In the genomic region with DNA sequence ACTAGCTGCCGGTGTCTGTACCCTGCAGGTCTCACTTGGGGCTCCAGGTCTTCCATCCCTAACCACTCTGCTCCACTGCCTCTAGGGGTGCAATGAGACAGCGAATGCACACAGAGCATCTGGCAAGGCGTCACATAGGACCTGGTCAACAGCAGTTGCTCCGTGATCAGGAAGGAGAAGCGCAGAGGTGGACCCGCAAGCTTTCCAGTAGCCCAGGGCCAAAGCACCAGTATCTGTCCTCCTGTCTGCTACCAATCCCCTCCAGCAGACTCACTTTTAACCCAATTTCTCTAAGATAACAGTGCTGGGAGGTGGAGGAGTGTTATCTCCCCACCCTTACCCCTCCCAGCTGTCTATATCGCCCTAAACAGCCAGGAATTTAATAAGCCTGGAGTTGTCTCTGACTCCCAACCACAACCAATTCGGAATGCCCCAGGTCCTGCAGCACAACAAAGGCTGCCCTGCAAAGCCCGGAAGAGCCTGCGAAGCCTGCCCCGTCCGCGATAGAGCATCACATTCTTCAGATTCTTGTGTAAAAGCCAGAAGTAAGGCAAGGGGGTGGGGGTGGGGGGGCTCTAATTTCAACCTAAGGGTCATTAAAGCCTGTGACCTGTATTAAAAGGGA, we compare ENCODE assay signal across 8 cellular contexts. TPM values are rescaled to one million over a fixed set of nuclear protein-coding genes. Genes with fewer than 3 reads are reported as not detected.
DNase-seq lines count a peak whose midpoint lies in the region; ATAC-seq and TF ChIP-seq lines count a peak whose summit lies in the region.

No MANE protein-coding gene starts in this region.

- DNase-seq in RWPE1 (ENCODE audit: low spot score) (peak; percentile 45), mesendoderm (peak; percentile 99), NCI-H2081 (lab: John Stamatoyannopoulos, UW) (no peak), NCI-H510A (lab: John Stamatoyannopoulos, UW) (no peak)
- DNase-seq in NK-92 treated with Interleukin-12 subunit alpha and Interleukin-12 subunit beta, amount 100 ng/mL, for 24 hours (lab: John Stamatoyannopoulos, UW): no peak

- H3K27me3 ChIP-seq in duodenal mucosa (ENCODE audit: control insufficient read depth in 1 of 2, insufficient read depth in 2 of 2, low read length in 2 of 2) (no peaks in the 10 kb centered on the region), mesendoderm (ENCODE audit: insufficient read depth, low read length, poor library complexity) (no peaks in the 10 kb centered on the region)

- no peak overlapping the region for H3K23ac ChIP-seq in mesendoderm (ENCODE audit: low read length)

- peak overlapping the region; percentile 5 for H2BK5ac ChIP-seq in mesendoderm (ENCODE audit: low read length)

- no CpG with 5 or more reads among the region's 13 CpGs for WGBS in mesendoderm (ENCODE audit: extremely low coverage, insufficient coverage, low lambda C conversion rate)

- POLR2A ChIA-PET in RWPE1 (lab: Yijun Ruan, JAX; ENCODE audit: low non-redundant PET): no interaction called here

- no peak for ATAC-seq in HG03439 (IDR thresholded peaks at IDR 0.05; ENCODE audit: unreplicated experiment)

- H3K27ac ChIP-seq in RWPE1: peak overlapping the region; percentile 89
- peak overlapping the region; percentile 81 for H3K27ac ChIP-seq in duodenal mucosa (ENCODE audit: low read depth, low read length)
- peak overlapping the region; percentile 92 for H3K27ac ChIP-seq in mesendoderm (ENCODE audit: low read depth, low read length)

- H3K4me3 ChIP-seq in duodenal mucosa (ENCODE audit: low read depth in 1 of 2, low read length in 2 of 2) (peak overlapping the region; percentile 56 to 70), mesendoderm (ENCODE audit: low read length) (no peak overlapping the region)

- H4K5ac ChIP-seq in mesendoderm (ENCODE audit: low read length): no peak overlapping the region

- no peak overlapping the region for H4K8ac ChIP-seq in mesendoderm (ENCODE audit: low read depth, low read length)

- CTCF ChIA-PET in RWPE1 (lab: Yijun Ruan, JAX): no interaction called here

- no peak for TF ChIP-seq CTCF in RWPE1 (conservative IDR thresholded peaks at IDR 0.05; ENCODE audit: low read depth)

- H3K9me3 ChIP-seq in ES-I3 (ENCODE audit: control insufficient read depth, insufficient read depth, low read length) (no peaks in the 10 kb centered on the region), duodenal mucosa (ENCODE audit: control insufficient read depth in 1 of 2, low read length in 2 of 2) (no peaks in the 10 kb centered on the region)

- no peak overlapping the region for H2BK120ac ChIP-seq in mesendoderm (ENCODE audit: low read depth, low read length)

- peaks cover 21% of the 10 kb centered on the region for H3K79me1 ChIP-seq in mesendoderm (ENCODE audit: low read length)

- peaks cover 91% of the 10 kb centered on the region for H3K79me2 ChIP-seq in mesendoderm (ENCODE audit: control insufficient read depth, insufficient read depth, low read length)

- no peak overlapping the region for H2BK15ac ChIP-seq in mesendoderm (replicated peaks; ENCODE audit: low read depth)

- peak overlapping the region; percentile 21 for H3K18ac ChIP-seq in mesendoderm (ENCODE audit: low read length)

- peak overlapping the region; percentile 57 for H3K56ac ChIP-seq in mesendoderm (ENCODE audit: low read length)

- H3K9ac ChIP-seq in ES-I3 (ENCODE audit: low read depth, low read length) (peak overlapping the region; percentile 5; the same call in 1 of the 2 replicates), duodenal mucosa (ENCODE audit: low read depth in 1 of 2, low read length in 2 of 2) (peak overlapping the region; percentile 54 to 67), mesendoderm (ENCODE audit: low read length) (peak overlapping the region; percentile 9)

- H3K36me3 ChIP-seq in ES-I3 (ENCODE audit: insufficient read depth, low read length) (0 out of 2 replicates have a peak, but pooled peaks cover 5% of the 10 kb centered on the region), duodenal mucosa (ENCODE audit: control insufficient read depth in 1 of 2, insufficient read depth in 2 of 2, low read length in 2 of 2) (peaks cover 8 to 9% of the 10 kb centered on the region in 2 donors), mesendoderm (ENCODE audit: control insufficient read depth, insufficient read depth, low read length) (peaks cover 1% of the 10 kb centered on the region)

- no peak overlapping the region for H2AK5ac ChIP-seq in mesendoderm (ENCODE audit: low read length)

- no peak overlapping the region for H3K4ac ChIP-seq in mesendoderm (ENCODE audit: low read depth, low read length)

- H3K4me2 ChIP-seq in mesendoderm (ENCODE audit: low read length): peak overlapping the region; percentile 1

- H3K4me1 ChIP-seq in ES-I3 (ENCODE audit: insufficient read depth, low read length): peaks cover 78% of the 10 kb centered on the region
- peaks cover 86 to 98% of the 10 kb centered on the region in 2 donors for H3K4me1 ChIP-seq in duodenal mucosa (ENCODE audit: control insufficient read depth in 1 of 2, insufficient read depth in 2 of 2, low read length in 2 of 2)
- H3K4me1 ChIP-seq in mesendoderm (ENCODE audit: control insufficient read depth, low read depth, low read length): peaks cover 38% of the 10 kb centered on the region

RNA-seq across cellular contexts. Expression of a gene that starts 19.3 kb away (rescaled TPM):
- polyA plus RNA-seq in mesendoderm (2013, experiment 1 of 2): 110 TPM
- 111 TPM for polyA plus RNA-seq in mesendoderm (2013, experiment 2 of 2)

Comparison
In these comparisons a context has a peak if more than half of its experiments do, and no peak if none do; other contexts are left out.
1. H3K9ac ChIP-seq: peak in every context shown above with its lines; median percentile 60 in duodenal mucosa; 9 in mesendoderm; 5 in ES-I3.
2. DNase-seq: peak in RWPE1 (single experiment) and mesendoderm (single experiment); none in NK-92 treated with Interleukin-12 subunit alpha and Interleukin-12 subunit beta, amount 100 ng/mL, for 24 hours (single experiment), NCI-H2081 (0 of 2) and NCI-H510A (single experiment).
3. Peak in every context shown above with its lines, with median percentiles within 50 percentile points of each other: H3K27ac ChIP-seq.